In genomic region chr1:23452011-23452411, GRCh38 we compare ENCODE assay signal across 9 cellular contexts. TPM values are rescaled to one million over a fixed set of nuclear protein-coding genes. Genes with fewer than 3 reads are reported as not detected.
DNase-seq lines count a peak whose midpoint lies in the region; ATAC-seq and TF ChIP-seq lines count a peak whose summit lies in the region.
"Had no signal": no experiment of that assay in that cellular context is flagged by ENCODE, and none has a peak within 500 bp of the region (broad histone marks: within the 10 kb centered on the region; RNA-seq: fewer than 3 reads in every experiment).

No MANE protein-coding gene starts in this region.

- no peaks in the 10 kb centered on the region for H3K36me3 Mint-ChIP-seq in activated naive CD8-positive, alpha-beta T cell treated with anti-CD3 and anti-CD28 coated beads, Interleukin-2, amount 10 ng/mL, durations not matched to agents 7 days and 5 days
- H3K36me3 Mint-ChIP-seq in activated naive CD8-positive, alpha-beta T cell treated with anti-CD3 and anti-CD28 coated beads for 36 hours = no peaks in the 10 kb centered on the region
- no peaks in the 10 kb centered on the region for H3K36me3 Mint-ChIP-seq in stimulated activated naive CD8-positive, alpha-beta T cell treated with anti-CD3 and anti-CD28 coated beads, Interleukin-15, Interleukin-2, amounts not matched to agents 100 ng/mL and 50 ng/mL, for 24 hours (ENCODE audit: low read depth)
- H3K36me3 Mint-ChIP-seq in progenitor cell of endocrine pancreas (ENCODE audit: insufficient read depth) = peaks cover 3% of the 10 kb centered on the region
- H3K36me3 Mint-ChIP-seq: naive B cell had no signal

- DNase-seq in activated naive CD8-positive, alpha-beta T cell treated with anti-CD3 and anti-CD28 coated beads, Interleukin-2, amount 10 ng/mL, durations not matched to agents 7 days and 5 days = no peak
- DNase-seq in activated naive CD8-positive, alpha-beta T cell treated with anti-CD3 and anti-CD28 coated beads for 36 hours = no peak
- DNase-seq in T-helper 9 cell = peak; percentile 36
- peak; percentile 51 for DNase-seq in fibroblast of the aortic adventitia (ENCODE audit: low read depth)
- DNase-seq in HuH-7 (ENCODE audit: low spot score) = no peak
- no peak for DNase-seq in progenitor cell of endocrine pancreas (ENCODE audit: low spot score, unreplicated experiment)
- no peak for DNase-seq in NCI-H1694 treated with DMSO at 0.1 percent for 48 hours (lab: John Stamatoyannopoulos, UW)
- DNase-seq: naive B cell had no signal

- no peak overlapping the region for H3K4me3 Mint-ChIP-seq in activated naive CD8-positive, alpha-beta T cell treated with anti-CD3 and anti-CD28 coated beads, Interleukin-2, amount 10 ng/mL, durations not matched to agents 7 days and 5 days
- no peak overlapping the region for H3K4me3 Mint-ChIP-seq in activated naive CD8-positive, alpha-beta T cell treated with anti-CD3 and anti-CD28 coated beads for 36 hours
- no peak overlapping the region for H3K4me3 Mint-ChIP-seq in stimulated activated naive CD8-positive, alpha-beta T cell treated with anti-CD3 and anti-CD28 coated beads, Interleukin-15, Interleukin-2, amounts not matched to agents 100 ng/mL and 50 ng/mL, for 24 hours
- H3K4me3 Mint-ChIP-seq in progenitor cell of endocrine pancreas (ENCODE audit: low read depth) = no peak overlapping the region

- POLR2A ChIA-PET in activated naive CD8-positive, alpha-beta T cell treated with anti-CD3 and anti-CD28 coated beads, Interleukin-2, amount 10 ng/mL, durations not matched to agents 7 days and 5 days (lab: Charles Lee) = no interaction called here

- H3K4me3 ChIP-seq in fibroblast of the aortic adventitia (ENCODE audit: low read depth, low read length) = no peak overlapping the region

- H3K9me3 Mint-ChIP-seq in activated naive CD8-positive, alpha-beta T cell treated with anti-CD3 and anti-CD28 coated beads, Interleukin-2, amount 10 ng/mL, durations not matched to agents 7 days and 5 days = no peaks in the 10 kb centered on the region
- H3K9me3 Mint-ChIP-seq in activated naive CD8-positive, alpha-beta T cell treated with anti-CD3 and anti-CD28 coated beads for 36 hours = no peaks in the 10 kb centered on the region
- no peaks in the 10 kb centered on the region for H3K9me3 Mint-ChIP-seq in stimulated activated naive CD8-positive, alpha-beta T cell treated with anti-CD3 and anti-CD28 coated beads, Interleukin-15, Interleukin-2, amounts not matched to agents 100 ng/mL and 50 ng/mL, for 24 hours
- H3K9me3 Mint-ChIP-seq in progenitor cell of endocrine pancreas (ENCODE audit: low read depth) = no peaks in the 10 kb centered on the region
- H3K9me3 Mint-ChIP-seq: naive B cell had no signal

- peak; percentile 30 for ATAC-seq in activated naive CD8-positive, alpha-beta T cell treated with anti-CD3 and anti-CD28 coated beads, Interleukin-2, amount 10 ng/mL, durations not matched to agents 7 days and 5 days (ENCODE audit: low read depth)

- no peak overlapping the region for H3K27ac Mint-ChIP-seq in activated naive CD8-positive, alpha-beta T cell treated with anti-CD3 and anti-CD28 coated beads, Interleukin-2, amount 10 ng/mL, durations not matched to agents 7 days and 5 days
- no peak overlapping the region for H3K27ac Mint-ChIP-seq in activated naive CD8-positive, alpha-beta T cell treated with anti-CD3 and anti-CD28 coated beads for 36 hours
- H3K27ac Mint-ChIP-seq in stimulated activated naive CD8-positive, alpha-beta T cell treated with anti-CD3 and anti-CD28 coated beads, Interleukin-15, Interleukin-2, amounts not matched to agents 100 ng/mL and 50 ng/mL, for 24 hours = peak overlapping the region; percentile 38
- no peak overlapping the region for H3K27ac Mint-ChIP-seq in progenitor cell of endocrine pancreas

- H3K4me1 Mint-ChIP-seq in activated naive CD8-positive, alpha-beta T cell treated with anti-CD3 and anti-CD28 coated beads, Interleukin-2, amount 10 ng/mL, durations not matched to agents 7 days and 5 days = peaks cover 10% of the 10 kb centered on the region
- H3K4me1 Mint-ChIP-seq in activated naive CD8-positive, alpha-beta T cell treated with anti-CD3 and anti-CD28 coated beads for 36 hours = peaks cover 16% of the 10 kb centered on the region
- peaks cover 14% of the 10 kb centered on the region for H3K4me1 Mint-ChIP-seq in stimulated activated naive CD8-positive, alpha-beta T cell treated with anti-CD3 and anti-CD28 coated beads, Interleukin-15, Interleukin-2, amounts not matched to agents 100 ng/mL and 50 ng/mL, for 24 hours (ENCODE audit: low read depth)
- H3K4me1 Mint-ChIP-seq in progenitor cell of endocrine pancreas (ENCODE audit: low read depth) = no peaks in the 10 kb centered on the region
- H3K4me1 Mint-ChIP-seq: naive B cell had no signal

- no peak for TF ChIP-seq CTCF in fibroblast of the aortic adventitia (IDR thresholded peaks at IDR 0.05; ENCODE audit: insufficient read depth, low read length)
- TF ChIP-seq CTCF in progenitor cell of endocrine pancreas (IDR thresholded peaks at IDR 0.05; ENCODE audit: unreplicated experiment) = no peak

- peaks cover 8% of the 10 kb centered on the region for H3K27me3 Mint-ChIP-seq in activated naive CD8-positive, alpha-beta T cell treated with anti-CD3 and anti-CD28 coated beads, Interleukin-2, amount 10 ng/mL, durations not matched to agents 7 days and 5 days
- no peaks in the 10 kb centered on the region for H3K27me3 Mint-ChIP-seq in activated naive CD8-positive, alpha-beta T cell treated with anti-CD3 and anti-CD28 coated beads for 36 hours
- H3K27me3 Mint-ChIP-seq in stimulated activated naive CD8-positive, alpha-beta T cell treated with anti-CD3 and anti-CD28 coated beads, Interleukin-15, Interleukin-2, amounts not matched to agents 100 ng/mL and 50 ng/mL, for 24 hours = peaks cover 3% of the 10 kb centered on the region
- H3K27me3 Mint-ChIP-seq in progenitor cell of endocrine pancreas = no peaks in the 10 kb centered on the region

RNA-seq across cellular contexts. Expression of gene TCEA3, which starts 27.5 kb away (rescaled TPM):
- 10 to 100 TPM; 20.4 to 22.6 TPM for total RNA-seq in activated naive CD8-positive, alpha-beta T cell treated with anti-CD3 and anti-CD28 coated beads, Interleukin-2, amount 10 ng/mL, durations not matched to agents 7 days and 5 days
- 1 to 10 TPM; 6.3 to 7.4 TPM for total RNA-seq in activated naive CD8-positive, alpha-beta T cell treated with anti-CD3 and anti-CD28 coated beads for 36 hours
- total RNA-seq in fibroblast of the aortic adventitia (ENCODE audit: low replicate concordance) (22.8 and 44.9 TPM in 2 replicates), progenitor cell of endocrine pancreas (12.9 and 13.6 TPM in 2 replicates)

RNA-seq across cellular contexts. Expression of gene ASAP3, which starts 32.0 kb away (rescaled TPM):
- 1 to 10 TPM in 1 of 2 experiments, under 1 TPM in 1; 0.50 to 1.3 TPM for total RNA-seq in activated naive CD8-positive, alpha-beta T cell treated with anti-CD3 and anti-CD28 coated beads, Interleukin-2, amount 10 ng/mL, durations not matched to agents 7 days and 5 days
- total RNA-seq in activated naive CD8-positive, alpha-beta T cell treated with anti-CD3 and anti-CD28 coated beads for 36 hours = 1 to 10 TPM; 1.2 to 2.2 TPM
- 46.9 and 65.3 TPM in 2 replicates for total RNA-seq in fibroblast of the aortic adventitia (ENCODE audit: low replicate concordance)
- 63.4 and 67.8 TPM in 2 replicates for total RNA-seq in progenitor cell of endocrine pancreas

Comparison
In these comparisons a context has a peak if more than half of its experiments do, and no peak if none do; other contexts are left out.
1. DNase-seq: peak in T-helper 9 cell (single experiment) and fibroblast of the aortic adventitia (single experiment); none in activated naive CD8-positive, alpha-beta T cell treated with anti-CD3 and anti-CD28 coated beads, Interleukin-2, amount 10 ng/mL, durations not matched to agents 7 days and 5 days (single experiment), activated naive CD8-positive, alpha-beta T cell treated with anti-CD3 and anti-CD28 coated beads for 36 hours (single experiment), HuH-7 (single experiment), progenitor cell of endocrine pancreas (single experiment) and NCI-H1694 treated with DMSO at 0.1 percent for 48 hours (single experiment).
2. RNA of gene ASAP3, which starts 32.0 kb away (total RNA-seq): 63.4 to 67.8 TPM in progenitor cell of endocrine pancreas and 46.9 to 65.3 TPM in fibroblast of the aortic adventitia; 1.2 to 2.2 TPM in activated naive CD8-positive, alpha-beta T cell treated with anti-CD3 and anti-CD28 coated beads for 36 hours and 0.50 to 1.3 TPM in activated naive CD8-positive, alpha-beta T cell treated with anti-CD3 and anti-CD28 coated beads, Interleukin-2, amount 10 ng/mL, durations not matched to agents 7 days and 5 days; every median in the first group is over 10 times any median in the second.